ENCODE assay signal across 8 cellular contexts in the genomic region with DNA sequence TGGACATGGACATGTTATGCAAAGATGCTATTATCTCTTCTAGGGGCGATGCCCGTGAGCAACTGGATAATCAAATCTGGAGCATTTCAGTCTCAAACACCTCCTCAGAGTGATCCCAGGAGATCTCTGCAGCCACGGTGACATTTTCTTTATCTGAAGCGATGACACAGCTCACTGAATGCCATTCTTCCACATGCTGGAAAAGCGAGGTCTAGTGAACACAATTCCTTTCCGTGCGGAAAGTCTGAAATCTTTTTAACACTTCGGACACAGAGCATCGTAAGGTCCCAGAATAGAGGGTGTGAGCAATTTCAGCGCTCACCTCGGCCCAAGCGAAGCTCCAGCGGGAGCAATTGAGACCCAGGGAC. TPM values are rescaled to one million over a fixed set of nuclear protein-coding genes. Genes with fewer than 3 reads are reported as not detected.
A peak's percentile ranks its signal among the peaks of the same experiment; 100 is the strongest.
DNase-seq lines count a peak whose midpoint lies in the region; ATAC-seq and TF ChIP-seq lines count a peak whose summit lies in the region.

No MANE protein-coding gene starts in this region.

- no peak for TF ChIP-seq POLR2A in transverse colon (IDR thresholded peaks at IDR 0.05)

- no peaks in the 10 kb centered on the region for H3K9me3 Mint-ChIP-seq in activated naive CD4-positive, alpha-beta T cell treated with anti-CD3 and anti-CD28 coated beads, Interleukin-2, amount 50 U/mL, for 24 hours
- no peaks in the 10 kb centered on the region for H3K9me3 Mint-ChIP-seq in activated naive CD8-positive, alpha-beta T cell treated with anti-CD3 and anti-CD28 coated beads, Interleukin-2, amount 50 U/mL, for 24 hours

- peak overlapping the region; percentile 89 to 95 for H3K9ac ChIP-seq in liver (ENCODE audit: low read depth in 1 of 2, low read length in 2 of 2)

- no peak for DNase-seq in activated naive CD4-positive, alpha-beta T cell treated with anti-CD3 and anti-CD28 coated beads, Interleukin-2, amount 50 U/mL, for 16 hours
- DNase-seq in activated naive CD8-positive, alpha-beta T cell treated with anti-CD3 and anti-CD28 coated beads, Interleukin-2, amount 50 U/mL, for 24 hours = no peak
- no peak for DNase-seq in transverse colon
- no peak for DNase-seq in NCI-H187 (lab: John Stamatoyannopoulos, UW)
- DNase-seq in NK-92 (lab: John Stamatoyannopoulos, UW; ENCODE audit: unreplicated experiment) = no peak

- TF ChIP-seq RAD21 in liver (IDR thresholded peaks at IDR 0.05) = no peak

- H3K4me3 Mint-ChIP-seq in activated naive CD4-positive, alpha-beta T cell treated with anti-CD3 and anti-CD28 coated beads, Interleukin-2, amount 50 U/mL, for 24 hours = peak overlapping the region; percentile 92
- H3K4me3 Mint-ChIP-seq in activated naive CD8-positive, alpha-beta T cell treated with anti-CD3 and anti-CD28 coated beads, Interleukin-2, amount 50 U/mL, for 24 hours = peak overlapping the region; percentile 95

- H3K4me1 ChIP-seq in liver (ENCODE audit: control insufficient read depth in 4 of 4, insufficient read depth in 4 of 4, low read length in 3 of 4) (peaks cover 8 to 21% (median 13%) of the 10 kb centered on the region in 4 donors), transverse colon (peaks cover 10 to 49% (median 27%) of the 10 kb centered on the region in 4 donors)

- ATAC-seq in activated naive CD8-positive, alpha-beta T cell treated with anti-CD3 and anti-CD28 coated beads, Interleukin-2, amount 50 U/mL, for 24 hours = no peak
- ATAC-seq in GM21723 (IDR thresholded peaks at IDR 0.05; ENCODE audit: unreplicated experiment) = no peak

- in situ Hi-C loops in transverse colon (cut with MboI; ENCODE audit: low pct_ligation_motif_present in 1 of 4, low pct_unique_long_range_greater_than_20kb in 1 of 4, low sequenced_read_pairs in 3 of 4) = no loop called here

- H3K36me3 Mint-ChIP-seq in activated naive CD4-positive, alpha-beta T cell treated with anti-CD3 and anti-CD28 coated beads, Interleukin-2, amount 50 U/mL, for 24 hours = peaks cover 5% of the 10 kb centered on the region
- H3K36me3 Mint-ChIP-seq in activated naive CD8-positive, alpha-beta T cell treated with anti-CD3 and anti-CD28 coated beads, Interleukin-2, amount 50 U/mL, for 24 hours (ENCODE audit: low read depth) = peaks cover 56% of the 10 kb centered on the region

- H3K9me3 ChIP-seq in liver (ENCODE audit: control insufficient read depth in 4 of 4, low read length in 3 of 4) = no peaks in the 10 kb centered on the region
- no peaks in the 10 kb centered on the region for H3K9me3 ChIP-seq in transverse colon

- H3K27ac ChIP-seq in liver (ENCODE audit: low read depth in 1 of 2, low read length in 2 of 2) (peak overlapping the region; percentile 62 to 75), transverse colon (peak overlapping the region; percentile 86 to 91 (median 90))

- TF ChIP-seq EP300 in transverse colon (IDR thresholded peaks at IDR 0.05; ENCODE audit: low read depth) = no peak

- TF ChIP-seq CTCF in liver (IDR thresholded peaks at IDR 0.05; ENCODE audit: low read depth, low read length, missing input control) (no peak), transverse colon (IDR thresholded peaks at IDR 0.05) (peak in 1 of 5 experiments; percentile 29)

- H3K27me3 Mint-ChIP-seq in activated naive CD4-positive, alpha-beta T cell treated with anti-CD3 and anti-CD28 coated beads, Interleukin-2, amount 50 U/mL, for 24 hours = no peaks in the 10 kb centered on the region
- no peaks in the 10 kb centered on the region for H3K27me3 Mint-ChIP-seq in activated naive CD8-positive, alpha-beta T cell treated with anti-CD3 and anti-CD28 coated beads, Interleukin-2, amount 50 U/mL, for 24 hours

- H3K36me3 ChIP-seq in liver (ENCODE audit: control insufficient read depth in 4 of 4, insufficient read depth in 3 of 4, low read depth in 1 of 4, low read length in 3 of 4) (peaks cover 0 to 5% (median 2%) of the 10 kb centered on the region in 4 donors), transverse colon (peaks cover 0 to 3% (median under 1%) of the 10 kb centered on the region in 4 donors)

- intact Hi-C loops in transverse colon (cut with DNase I; ENCODE audit: low total_unique reads) = no loop called here

- 2% methylated on average over 13 of the region's 13 CpGs for WGBS in liver
- 0 to 3% methylated on average over 5 to 13 of the region's 13 CpGs for WGBS in transverse colon (ENCODE audit: low coverage in 1 of 2), 2 donors

- no peaks in the 10 kb centered on the region for H3K27me3 ChIP-seq in liver (ENCODE audit: control insufficient read depth in 4 of 4, insufficient read depth in 4 of 4, low read length in 3 of 4)
- H3K27me3 ChIP-seq in transverse colon = no peaks in the 10 kb centered on the region

- H3K27ac Mint-ChIP-seq in activated naive CD4-positive, alpha-beta T cell treated with anti-CD3 and anti-CD28 coated beads, Interleukin-2, amount 50 U/mL, for 24 hours = peak overlapping the region; percentile 87
- H3K27ac Mint-ChIP-seq in activated naive CD8-positive, alpha-beta T cell treated with anti-CD3 and anti-CD28 coated beads, Interleukin-2, amount 50 U/mL, for 24 hours = peak overlapping the region; percentile 66

- peaks cover 40% of the 10 kb centered on the region for H3K4me1 Mint-ChIP-seq in activated naive CD4-positive, alpha-beta T cell treated with anti-CD3 and anti-CD28 coated beads, Interleukin-2, amount 50 U/mL, for 24 hours
- peaks cover 71% of the 10 kb centered on the region for H3K4me1 Mint-ChIP-seq in activated naive CD8-positive, alpha-beta T cell treated with anti-CD3 and anti-CD28 coated beads, Interleukin-2, amount 50 U/mL, for 24 hours

- H3K4me3 ChIP-seq in liver (ENCODE audit: low read depth in 1 of 3, low read length in 3 of 3) (peak overlapping the region; percentile 61 to 92 (median 79)), transverse colon (peak overlapping the region; percentile 62 to 79 (median 74))

TF ChIP-seq in liver, 16 proteins besides CTCF, POLR2A, EP300 and RAD21 (continues in another document):
- TF ChIP-seq, protein P1, sequence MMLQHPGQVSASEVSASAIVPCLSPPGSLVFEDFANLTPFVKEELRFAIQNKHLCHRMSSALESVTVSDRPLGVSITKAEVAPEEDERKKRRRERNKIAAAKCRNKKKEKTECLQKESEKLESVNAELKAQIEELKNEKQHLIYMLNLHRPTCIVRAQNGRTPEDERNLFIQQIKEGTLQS (IDR thresholded peaks at IDR 0.05) = no peak
- TF ChIP-seq YY1 (IDR thresholded peaks at IDR 0.05) = no peak
- TF ChIP-seq, protein P2, sequence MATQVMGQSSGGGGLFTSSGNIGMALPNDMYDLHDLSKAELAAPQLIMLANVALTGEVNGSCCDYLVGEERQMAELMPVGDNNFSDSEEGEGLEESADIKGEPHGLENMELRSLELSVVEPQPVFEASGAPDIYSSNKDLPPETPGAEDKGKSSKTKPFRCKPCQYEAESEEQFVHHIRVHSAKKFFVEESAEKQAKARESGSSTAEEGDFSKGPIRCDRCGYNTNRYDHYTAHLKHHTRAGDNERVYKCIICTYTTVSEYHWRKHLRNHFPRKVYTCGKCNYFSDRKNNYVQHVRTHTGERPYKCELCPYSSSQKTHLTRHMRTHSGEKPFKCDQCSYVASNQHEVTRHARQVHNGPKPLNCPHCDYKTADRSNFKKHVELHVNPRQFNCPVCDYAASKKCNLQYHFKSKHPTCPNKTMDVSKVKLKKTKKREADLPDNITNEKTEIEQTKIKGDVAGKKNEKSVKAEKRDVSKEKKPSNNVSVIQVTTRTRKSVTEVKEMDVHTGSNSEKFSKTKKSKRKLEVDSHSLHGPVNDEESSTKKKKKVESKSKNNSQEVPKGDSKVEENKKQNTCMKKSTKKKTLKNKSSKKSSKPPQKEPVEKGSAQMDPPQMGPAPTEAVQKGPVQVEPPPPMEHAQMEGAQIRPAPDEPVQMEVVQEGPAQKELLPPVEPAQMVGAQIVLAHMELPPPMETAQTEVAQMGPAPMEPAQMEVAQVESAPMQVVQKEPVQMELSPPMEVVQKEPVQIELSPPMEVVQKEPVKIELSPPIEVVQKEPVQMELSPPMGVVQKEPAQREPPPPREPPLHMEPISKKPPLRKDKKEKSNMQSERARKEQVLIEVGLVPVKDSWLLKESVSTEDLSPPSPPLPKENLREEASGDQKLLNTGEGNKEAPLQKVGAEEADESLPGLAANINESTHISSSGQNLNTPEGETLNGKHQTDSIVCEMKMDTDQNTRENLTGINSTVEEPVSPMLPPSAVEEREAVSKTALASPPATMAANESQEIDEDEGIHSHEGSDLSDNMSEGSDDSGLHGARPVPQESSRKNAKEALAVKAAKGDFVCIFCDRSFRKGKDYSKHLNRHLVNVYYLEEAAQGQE (IDR thresholded peaks at IDR 0.05) = no peak
- no peak for TF ChIP-seq SP1 (IDR thresholded peaks at IDR 0.05)
- TF ChIP-seq GABPA (IDR thresholded peaks at IDR 0.05 in 1 of 2, conservative IDR thresholded peaks at IDR 0.05 in 1 of 2) = no peak
- no peak for TF ChIP-seq HNF4A (conservative IDR thresholded peaks at IDR 0.05)
- TF ChIP-seq HNF4G (IDR thresholded peaks at IDR 0.05) = no peak
- TF ChIP-seq FOXA2 (IDR thresholded peaks at IDR 0.05) = no peak
- TF ChIP-seq, protein P3, sequence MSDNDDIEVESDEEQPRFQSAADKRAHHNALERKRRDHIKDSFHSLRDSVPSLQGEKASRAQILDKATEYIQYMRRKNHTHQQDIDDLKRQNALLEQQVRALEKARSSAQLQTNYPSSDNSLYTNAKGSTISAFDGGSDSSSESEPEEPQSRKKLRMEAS (IDR thresholded peaks at IDR 0.05) = no peak
- no peak for TF ChIP-seq FOXA1 (IDR thresholded peaks at IDR 0.05)
- no peak for TF ChIP-seq RXRA (IDR thresholded peaks at IDR 0.05)

RNA-seq across cellular contexts. Expression of a gene that starts 0.5 kb away (rescaled TPM):
- total RNA-seq in liver = 1 to 10 TPM in 1 of 2 donors, under 1 TPM in 1; 0.08 to 5.8 TPM
- polyA plus RNA-seq in liver = under 1 TPM in 1 of 2 donors, not detected in 1; 0.28 TPM
- 1 to 10 TPM in 1 of 4 donors, under 1 TPM in 2, not detected in 1; 0.14 to 2.4 (median 0.64) TPM for total RNA-seq in transverse colon

RNA-seq across cellular contexts. Expression of a gene that starts 27.2 kb away (rescaled TPM):
- total RNA-seq in liver (1 to 10 TPM; 1.2 to 1.8 TPM), transverse colon (10 to 100 TPM in 1 of 4 donors, 1 to 10 TPM in 1, under 1 TPM in 2; 0.68 to 11.4 (median 2.1) TPM)
- polyA plus RNA-seq in liver = 1 to 10 TPM in 1 of 2 donors, under 1 TPM in 1; 0.31 to 1.1 TPM

RNA-seq across cellular contexts. Expression of a gene that starts 54.6 kb away (rescaled TPM):
- total RNA-seq in liver (10 to 100 TPM; 12.3 to 15.3 TPM), transverse colon (10 to 100 TPM in 2 of 4 donors, 1 to 10 TPM in 2; 3.0 to 24.4 (median 13.2) TPM)
- polyA plus RNA-seq in liver = 100 to 1,000 TPM in 1 of 2 donors, 10 to 100 TPM in 1; 80.0 to 107 TPM

RNA-seq across cellular contexts. Expression of a gene that starts 54.8 kb away (rescaled TPM):
- total RNA-seq in liver (10 to 100 TPM; 11.9 to 19.8 TPM), transverse colon (100 to 1,000 TPM; 129 to 451 (median 202) TPM)
- 10 to 100 TPM; 20.1 to 27.7 TPM for polyA plus RNA-seq in liver
